In genomic region chr11:1988667-1989317, GRCh38 we compare ENCODE assay signal across 21 cellular contexts. TPM values are rescaled to one million over a fixed set of nuclear protein-coding genes. Genes with fewer than 3 reads are reported as not detected.
DNase-seq lines count a peak whose midpoint lies in the region; ATAC-seq and TF ChIP-seq lines count a peak whose summit lies in the region.
"Had no signal": no experiment of that assay in that cellular context is flagged by ENCODE, and none has a peak within 500 bp of the region (broad histone marks: within the 10 kb centered on the region; RNA-seq: fewer than 3 reads in every experiment).

No MANE protein-coding gene starts in this region.

- no peaks in the 10 kb centered on the region for H3K36me3 ChIP-seq in GM23338 (ENCODE audit: insufficient read depth)
- no peaks in the 10 kb centered on the region for H3K36me3 ChIP-seq in adrenal gland (replicated peaks in 1 of 2)

- H3K4me3 ChIP-seq in GM23338 (no peak overlapping the region), adrenal gland (no peak overlapping the region)

- DNase-seq in GM23338 (ENCODE audit: low spot score) (no peak), adrenal gland (peak in 5 of 7 donors; percentile 10 to 60 (median 25)), islet precursor cell (peak; percentile 40), posterior vena cava (ENCODE audit: low spot score) (peak; percentile 8), DMS53 treated with DMSO at 0.1 percent for 48 hours (lab: John Stamatoyannopoulos, UW; ENCODE audit: unreplicated experiment) (no peak), C1 segment of cervical spinal cord (lab: John Stamatoyannopoulos, UW) (no peak), ACHN (no peak)
- DNase-seq: activated B cell treated with CpG ODN at 0.5 μM for 24 hours; caudate nucleus; DMS79; erythroblast; foreskin melanocyte; IMR-90; left colon; NCI-H1436 treated with DMSO at 0.1 percent for 48 hours; NCI-H526; SIG-M5; stimulated activated CD4-positive, alpha-beta T cell treated with anti-CD3 and anti-CD28 coated beads, Interleukin-4, amount 100 ng/mL, for 1 hour; T-helper 2 cell had no signal

- H2AFZ ChIP-seq in GM23338 = no peak overlapping the region

- peak; percentile 24 for ATAC-seq in GM23338
- no peak for ATAC-seq in GM19351 (IDR thresholded peaks at IDR 0.05; ENCODE audit: unreplicated experiment)
- ATAC-seq: left colon had no signal

- H3K27me3 Mint-ChIP-seq in GM23338 (ENCODE audit: insufficient read depth, low read depth, poor library complexity) = no peaks in the 10 kb centered on the region
- H3K27me3 Mint-ChIP-seq: activated B cell treated with CpG ODN at 0.5 μM for 24 hours had no signal

- no peak for TF ChIP-seq POLR2A in adrenal gland (IDR thresholded peaks at IDR 0.05)

- no peaks in the 10 kb centered on the region for H3K4me1 Mint-ChIP-seq in GM23338
- H3K4me1 Mint-ChIP-seq: activated B cell treated with CpG ODN at 0.5 μM for 24 hours had no signal

- no peaks in the 10 kb centered on the region for H3K9me3 ChIP-seq in adrenal gland (replicated peaks in 1 of 3)

- H3K27me3 ChIP-seq in GM23338 (ENCODE audit: insufficient read depth) (no peaks in the 10 kb centered on the region), adrenal gland (no peaks in the 10 kb centered on the region)

- H3K27ac ChIP-seq in GM23338 (ENCODE audit: low read depth) = no peak overlapping the region
- H3K27ac ChIP-seq in adrenal gland = peak overlapping the region in 1 of 5 donors; percentile 73

- H3K36me3 Mint-ChIP-seq in GM23338 (ENCODE audit: low read depth) = no peaks in the 10 kb centered on the region

- intact Hi-C loops in adrenal gland (cut with DNase I) = no loop called here
- intact Hi-C loops in posterior vena cava (cut with DNase I) = no loop called here

- H3K4me3 Mint-ChIP-seq in GM23338 = no peak overlapping the region
- H3K4me3 Mint-ChIP-seq: activated B cell treated with CpG ODN at 0.5 μM for 24 hours had no signal

- H3K4me2 ChIP-seq in GM23338 = no peak overlapping the region

- no peaks in the 10 kb centered on the region for H3K79me2 ChIP-seq in GM23338 (replicated peaks; ENCODE audit: insufficient read depth)

- no peaks in the 10 kb centered on the region for H4K20me1 ChIP-seq in GM23338 (replicated peaks; ENCODE audit: insufficient read depth)

- 68 to 76% methylated on average over 7 to 10 of the region's 24 CpGs; no CpG with 5 or more reads in 2 of the 4 donors for WGBS in adrenal gland, 4 donors

- H3K4me1 ChIP-seq in GM23338 (ENCODE audit: insufficient read depth) = no peaks in the 10 kb centered on the region
- no peaks in the 10 kb centered on the region for H3K4me1 ChIP-seq in adrenal gland (replicated peaks in 1 of 2)

- in situ Hi-C loops in ACHN (cut with HindIII; ENCODE audit: low pct_ligation_motif_present, low pct_unique_long_range_greater_than_20kb, low sequenced_read_pairs) = no loop called here

- no peaks in the 10 kb centered on the region for H3F3A ChIP-seq in GM23338 (replicated peaks; ENCODE audit: low read depth)

- no peaks in the 10 kb centered on the region for H3K9me2 ChIP-seq in GM23338 (ENCODE audit: insufficient read depth)

- TF ChIP-seq CTCF in GM23338 (conservative IDR thresholded peaks at IDR 0.05; ENCODE audit: low read depth in 2 of 2) (no peak), adrenal gland (IDR thresholded peaks at IDR 0.05) (no peak)

- H3K9me3 Mint-ChIP-seq in GM23338 = no peaks in the 10 kb centered on the region
- H3K9me3 Mint-ChIP-seq: activated B cell treated with CpG ODN at 0.5 μM for 24 hours had no signal

- no peak overlapping the region for H3K27ac Mint-ChIP-seq in GM23338
- H3K27ac Mint-ChIP-seq: activated B cell treated with CpG ODN at 0.5 μM for 24 hours had no signal

TF ChIP-seq in GM23338, 12 proteins besides CTCF, POLR2A, EP300 and RAD21 (continues in another document):
- TF ChIP-seq ZNF114 (CRISPR knock-in tag; IDR thresholded peaks at IDR 0.05) (no peak), ZNF331 (CRISPR knock-in tag; IDR thresholded peaks at IDR 0.05; ENCODE audit: low read depth) (no peak), NANOG (IDR thresholded peaks at IDR 0.05; ENCODE audit: borderline replicate concordance) (no peak), REST (IDR thresholded peaks at IDR 0.05; ENCODE audit: unreplicated experiment) (no peak), POLR2AphosphoS5 (IDR thresholded peaks at IDR 0.05; ENCODE audit: low read depth) (no peak), EZH2 (IDR thresholded peaks at IDR 0.05; ENCODE audit: low read depth, unreplicated experiment) (no peak), EZH2phosphoT487 (IDR thresholded peaks at IDR 0.05; ENCODE audit: unreplicated experiment) (no peak), JUNB (IDR thresholded peaks at IDR 0.05; ENCODE audit: unreplicated experiment) (no peak)
- TF ChIP-seq, protein P1, sequence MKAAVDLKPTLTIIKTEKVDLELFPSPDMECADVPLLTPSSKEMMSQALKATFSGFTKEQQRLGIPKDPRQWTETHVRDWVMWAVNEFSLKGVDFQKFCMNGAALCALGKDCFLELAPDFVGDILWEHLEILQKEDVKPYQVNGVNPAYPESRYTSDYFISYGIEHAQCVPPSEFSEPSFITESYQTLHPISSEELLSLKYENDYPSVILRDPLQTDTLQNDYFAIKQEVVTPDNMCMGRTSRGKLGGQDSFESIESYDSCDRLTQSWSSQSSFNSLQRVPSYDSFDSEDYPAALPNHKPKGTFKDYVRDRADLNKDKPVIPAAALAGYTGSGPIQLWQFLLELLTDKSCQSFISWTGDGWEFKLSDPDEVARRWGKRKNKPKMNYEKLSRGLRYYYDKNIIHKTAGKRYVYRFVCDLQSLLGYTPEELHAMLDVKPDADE (IDR thresholded peaks at IDR 0.05) = no peak

RNA-seq across cellular contexts. Expression of gene H19, which starts 8.8 kb away (rescaled TPM):
- total RNA-seq in GM23338 (2014; rRNA removed; shearing (Covaris generic)) = 0.76 TPM in 1 of 2 replicates, not detected in the other
- polyA plus RNA-seq in GM23338 (2016; fragmentation: Nextera tagmentation; extraction: Ambion mirVana) (0.86 and 1.2 TPM in 2 replicates), adrenal gland (1,000 to 10,000 TPM; 2,807 to 6,219 (median 3,494) TPM)
- total RNA-seq in adrenal gland (1,000 to 10,000 TPM in 7 of 8 donors, 100 to 1,000 TPM in 1; 338 to 3,227 (median 1,872) TPM), posterior vena cava (1,000 to 10,000 TPM in 1 of 2 donors, 100 to 1,000 TPM in 1; 430 to 1,696 TPM)
- total RNA-seq: activated B cell treated with CpG ODN at 0.5 μM for 24 hours; activated CD8-positive, alpha-beta memory T cell treated with anti-CD3 and anti-CD28 coated beads for 36 hours; IMR-90 had no signal

RNA-seq across cellular contexts. Expression of gene MRPL23, which starts 41.7 kb away (rescaled TPM):
- total RNA-seq in GM23338 (2014; rRNA removed; shearing (Covaris generic)) = 63.3 and 91.5 TPM in 2 replicates
- polyA plus RNA-seq in GM23338 (2016; fragmentation: Nextera tagmentation; extraction: Ambion mirVana) (84.7 and 92.0 TPM in 2 replicates), adrenal gland (1,000 to 10,000 TPM in 1 of 3 donors, 100 to 1,000 TPM in 1, 10 to 100 TPM in 1; 52.2 to 1,024 (median 323) TPM)
- total RNA-seq in adrenal gland (100 to 1,000 TPM in 4 of 8 donors, 10 to 100 TPM in 4; 59.3 to 282 (median 156) TPM), posterior vena cava (10 to 100 TPM; 22.7 to 23.8 TPM)

Comparison
In these comparisons a context has a peak if more than half of its experiments do, and no peak if none do; other contexts are left out.
1. DNase-seq: peak in adrenal gland (5 of 7), islet precursor cell (single experiment) and posterior vena cava (single experiment); none in GM23338 (single experiment), DMS53 treated with DMSO at 0.1 percent for 48 hours (single experiment), C1 segment of cervical spinal cord (0 of 14) and ACHN (single experiment).
2. RNA of gene H19, which starts 8.8 kb away (total RNA-seq): 338 to 3,227 TPM in adrenal gland and 430 to 1,696 TPM in posterior vena cava; 0.76 TPM in GM23338; every median in the first group is over 100 times any median in the second.